Comparison of ENCODE assay signal across 23 cellular contexts in the genomic region with DNA sequence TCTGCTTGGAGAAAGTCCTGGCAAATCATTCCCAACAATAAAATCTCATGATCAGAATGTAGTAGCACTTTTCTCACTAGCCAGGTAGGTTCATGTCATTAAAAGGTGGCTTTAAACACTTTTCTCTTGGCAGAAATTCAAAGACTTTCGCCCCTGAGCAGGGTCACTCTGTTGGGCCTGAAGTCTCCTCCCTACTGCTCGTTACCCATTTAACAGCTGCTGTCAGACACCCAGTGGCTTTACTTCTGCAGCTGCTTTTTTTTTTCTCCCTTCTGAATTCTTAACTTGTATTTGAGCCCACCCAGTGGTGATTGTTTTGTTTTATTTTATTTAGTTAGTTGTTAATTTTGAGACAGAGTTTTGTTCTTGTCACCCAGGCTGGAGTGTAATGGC. TPM values are rescaled to one million over a fixed set of nuclear protein-coding genes. Genes with fewer than 3 reads are reported as not detected.
A peak's percentile ranks its signal among the peaks of the same experiment; 100 is the strongest.
DNase-seq lines count a peak whose midpoint lies in the region; FAIRE-seq and TF ChIP-seq lines count a peak whose summit lies in the region.
"Had no signal": no experiment of that assay in that cellular context is flagged by ENCODE, and none has a peak within 500 bp of the region (broad histone marks: within the 10 kb centered on the region; RNA-seq: fewer than 3 reads in every experiment).

No MANE protein-coding gene starts in this region.

- no peak overlapping the region for H3K4me3 ChIP-seq in mucosa of rectum (ENCODE audit: low read length in 2 of 2)
- no peak overlapping the region for H3K4me3 ChIP-seq in small intestine (ENCODE audit: low read depth in 1 of 2, low read length in 2 of 2)
- H3K4me3 ChIP-seq in foreskin fibroblast (ENCODE audit: low read depth in 1 of 2, low read length in 2 of 2): no peak overlapping the region
- H3K4me3 ChIP-seq: GM12878, K562, SK-N-MC had no signal

- H3K9me3 ChIP-seq in mucosa of rectum (ENCODE audit: control insufficient read depth in 2 of 2, low read length in 2 of 2): no peaks in the 10 kb centered on the region
- H3K9me3 ChIP-seq in small intestine (ENCODE audit: control insufficient read depth, low read depth): no peaks in the 10 kb centered on the region

- H3K36me3 ChIP-seq in mucosa of rectum (ENCODE audit: control insufficient read depth in 2 of 2, insufficient read depth in 2 of 2, low read length in 2 of 2) (no peaks in the 10 kb centered on the region), small intestine (ENCODE audit: control insufficient read depth in 2 of 2, insufficient read depth in 2 of 2, low read length in 2 of 2) (no peaks in the 10 kb centered on the region)

- H3K4me1 ChIP-seq in mucosa of rectum (ENCODE audit: control insufficient read depth in 2 of 2, insufficient read depth in 2 of 2, low read length in 2 of 2): peaks cover 9 to 22% of the 10 kb centered on the region in 2 donors
- no peaks in the 10 kb centered on the region for H3K4me1 ChIP-seq in small intestine (ENCODE audit: control insufficient read depth in 2 of 2, insufficient read depth in 1 of 2, low read depth in 1 of 2, low read length in 1 of 2)

- 5 to 44% (median 32%) methylated on average over 2 of the region's 2 CpGs for WGBS in small intestine, 3 donors

- peak overlapping the region; percentile 35 for H3K27ac ChIP-seq in VCaP
- peak overlapping the region; percentile 73 to 83 for H3K27ac ChIP-seq in mucosa of rectum (ENCODE audit: low read depth in 2 of 2, low read length in 2 of 2)
- no peak overlapping the region for H3K27ac ChIP-seq in small intestine (ENCODE audit: low read depth in 1 of 2, low read length in 1 of 2)
- H3K27ac ChIP-seq: 22Rv1, SK-N-MC had no signal

- H3K27me3 ChIP-seq in mucosa of rectum (ENCODE audit: control insufficient read depth in 2 of 2, insufficient read depth in 2 of 2, low read length in 2 of 2): no peaks in the 10 kb centered on the region
- H3K27me3 ChIP-seq in small intestine (ENCODE audit: control insufficient read depth in 2 of 2, insufficient read depth in 2 of 2, low read length in 2 of 2): peaks cover 0 to 3% of the 10 kb centered on the region in 2 donors

- TF ChIP-seq CTCF in VCaP (conservative IDR thresholded peaks at IDR 0.05): no peak
- TF ChIP-seq CTCF in foreskin fibroblast (IDR thresholded peaks at IDR 0.05; ENCODE audit: low read depth, low read length): no peak

- DNase-seq in DMS 273 (lab: John Stamatoyannopoulos, UW; ENCODE audit: unreplicated experiment) (peak; percentile 13), DMS 273 treated with DMSO at 0.1 percent for 48 hours (lab: John Stamatoyannopoulos, UW) (no peak), small intestine (peak; percentile 28), kidney tubule cell (ENCODE audit: low spot score) (no peak), foreskin fibroblast (no peak)
- no peak for DNase-seq in activated naive CD4-positive, alpha-beta T cell treated with Interleukin-2 at 50 U/mL for 16 hours
- DNase-seq: DMS53; EL; NCI-H1105 treated with DMSO at 0.1 percent for 48 hours; NCI-H1694; NCI-H446; NCI-H526 treated with DMSO at 0.1 percent for 48 hours; NK-92 treated with Interleukin-12 subunit alpha and Interleukin-12 subunit beta, amount 100 ng/mL, for 24 hours; Right ventricle myocardium superior had no signal

- no peak for FAIRE-seq in small intestine (lab: Jason Lieb, UNC)
- FAIRE-seq: GM12878, GM18507, H1, K562, RCC 7860 had no signal

- no peak overlapping the region for H3K9ac ChIP-seq in mucosa of rectum (ENCODE audit: low read depth in 1 of 2, low read length in 2 of 2)

RNA-seq across cellular contexts. Expression of gene ARHGAP8, which starts 25.0 kb away (rescaled TPM):
- polyA plus RNA-seq in small intestine: 10 to 100 TPM in 1 of 3 donors, 1 to 10 TPM in 2; 1.6 to 11.9 (median 6.8) TPM

Comparison
In these comparisons a context has a peak if more than half of its experiments do, and no peak if none do; other contexts are left out.
1. DNase-seq: peak in DMS 273 (single experiment) and small intestine (single experiment); none in DMS 273 treated with DMSO at 0.1 percent for 48 hours (single experiment), activated naive CD4-positive, alpha-beta T cell treated with Interleukin-2 at 50 U/mL for 16 hours (single experiment), kidney tubule cell (single experiment) and foreskin fibroblast (0 of 2).
2. H3K27ac ChIP-seq: peak in VCaP (single experiment) and mucosa of rectum (2 of 2); none in small intestine (0 of 2).